Comparison of ENCODE assay signal across 13 cellular contexts in genomic region chr2:108267117-108267516, GRCh38. TPM values are rescaled to one million over a fixed set of nuclear protein-coding genes. Genes with fewer than 3 reads are reported as not detected.
DNase-seq lines count a peak whose midpoint lies in the region; ATAC-seq, FAIRE-seq and TF ChIP-seq lines count a peak whose summit lies in the region.
"Had no signal": no experiment of that assay in that cellular context is flagged by ENCODE, and none has a peak within 500 bp of the region (broad histone marks: within the 10 kb centered on the region; RNA-seq: fewer than 3 reads in every experiment).

No MANE protein-coding gene starts in this region.

- H3K4me3 Mint-ChIP-seq in Caco-2 (ENCODE audit: unreplicated experiment) (no peak overlapping the region), chondrocyte (ENCODE audit: unreplicated experiment) (no peak overlapping the region)
- H3K4me3 Mint-ChIP-seq: memory B cell had no signal

- no peak for TF ChIP-seq POLR2A in K562 (conservative IDR thresholded peaks at IDR 0.05)
- no peak for TF ChIP-seq POLR2A in uterus (IDR thresholded peaks at IDR 0.05)

- FAIRE-seq in K562 (lab: Jason Lieb, UNC) = no peak

- peaks cover 40% of the 10 kb centered on the region for H3K4me1 Mint-ChIP-seq in Caco-2 (ENCODE audit: low read depth, unreplicated experiment)
- H3K4me1 Mint-ChIP-seq in chondrocyte (ENCODE audit: low read depth) = peaks cover 28% of the 10 kb centered on the region
- H3K4me1 Mint-ChIP-seq: memory B cell had no signal

- H3K36me3 ChIP-seq in K562 (ENCODE audit: control insufficient read depth, insufficient read depth, low read length) (no peaks in the 10 kb centered on the region), lower lobe of right lung (no peaks in the 10 kb centered on the region), uterus (no peaks in the 10 kb centered on the region), Caco-2 (ENCODE audit: control insufficient read depth, insufficient read depth, low read length) (no peaks in the 10 kb centered on the region; the same call in 1 of the 2 replicates)

- H3K27ac ChIP-seq in K562 (ENCODE audit: extremely low read depth, low read depth, low read length) (no peak overlapping the region), lower lobe of right lung (peak overlapping the region; percentile 31), uterus (peak overlapping the region in 1 of 2 donors; percentile 39)

- H3K27me3 Mint-ChIP-seq in Caco-2 (ENCODE audit: insufficient read depth, unreplicated experiment) (no peaks in the 10 kb centered on the region), chondrocyte (ENCODE audit: low read depth) (peaks cover 3% of the 10 kb centered on the region)

- in situ Hi-C loops in K562 (cut with MboI) = no loop called here

- H3K36me3 Mint-ChIP-seq in Caco-2 (ENCODE audit: insufficient read depth, unreplicated experiment) (no peaks in the 10 kb centered on the region), chondrocyte (ENCODE audit: low read depth) (no peaks in the 10 kb centered on the region)
- H3K36me3 Mint-ChIP-seq: activated naive CD4-positive, alpha-beta T cell treated with anti-CD3 and anti-CD28 coated beads, Interleukin-2, amount 50 U/mL, for 72 hours; memory B cell had no signal

- peaks cover 20% of the 10 kb centered on the region for H3K9me3 Mint-ChIP-seq in Caco-2 (ENCODE audit: unreplicated experiment)
- H3K9me3 Mint-ChIP-seq in chondrocyte (ENCODE audit: low read depth) = no peaks in the 10 kb centered on the region
- H3K9me3 Mint-ChIP-seq: activated naive CD4-positive, alpha-beta T cell treated with anti-CD3 and anti-CD28 coated beads, Interleukin-2, amount 50 U/mL, for 72 hours; memory B cell had no signal

- no peak for TF ChIP-seq EP300 in K562 (IDR thresholded peaks at IDR 0.05; ENCODE audit: low read length)

- H3K9me3 ChIP-seq in K562 (replicated peaks; ENCODE audit: control insufficient read depth, insufficient read depth, low read depth, low read length) (no peaks in the 10 kb centered on the region), lower lobe of right lung (no peaks in the 10 kb centered on the region), uterus (no peaks in the 10 kb centered on the region), Caco-2 (no peaks in the 10 kb centered on the region)

- H3K9me1 ChIP-seq in K562 (ENCODE audit: control insufficient read depth, insufficient read depth, low read length) = no peaks in the 10 kb centered on the region

- TF ChIP-seq CTCF in K562 (IDR thresholded peaks at IDR 0.05 in 2 of 3, conservative IDR thresholded peaks at IDR 0.05 in 1 of 3; ENCODE audit: insufficient read depth in 2 of 3, low read depth in 1 of 3, low read length in 3 of 3) (no peak), lower lobe of right lung (IDR thresholded peaks at IDR 0.05) (no peak), uterus (IDR thresholded peaks at IDR 0.05) (no peak), Caco-2 (IDR thresholded peaks at IDR 0.05; ENCODE audit: insufficient read depth in 1 of 2, low read depth in 1 of 2, low read length in 1 of 2, severe bottlenecking in 1 of 2, unreplicated experiment in 1 of 2) (no peak), chondrocyte (IDR thresholded peaks at IDR 0.05) (no peak)

- no peak overlapping the region for H2AFZ ChIP-seq in K562 (ENCODE audit: low read depth, low read length)

- H3K27me3 ChIP-seq in K562 (ENCODE audit: control insufficient read depth in 2 of 2, insufficient read depth in 2 of 2, low read length in 2 of 2) (peaks cover 0 to 8% of the 10 kb centered on the region in 2 experiments; a peak in 2 of 5 replicates), lower lobe of right lung (ENCODE audit: low read depth) (no peaks in the 10 kb centered on the region), uterus (no peaks in the 10 kb centered on the region), Caco-2 (replicated peaks; ENCODE audit: control insufficient read depth, insufficient read depth, low read length) (no peaks in the 10 kb centered on the region)

- no peaks in the 10 kb centered on the region; the same call in 1 of the 2 replicates for H4K20me1 ChIP-seq in K562 (replicated peaks; ENCODE audit: control insufficient read depth, insufficient read depth, low read length)

- H3K9ac ChIP-seq in K562 (ENCODE audit: insufficient read depth in 1 of 2, low read depth in 2 of 2, low read length in 2 of 2) = no peak overlapping the region

- H3K4me3 ChIP-seq in K562 = no peak overlapping the region
- no peak overlapping the region for H3K4me3 ChIP-seq in lower lobe of right lung
- H3K4me3 ChIP-seq in uterus = no peak overlapping the region
- H3K4me3 ChIP-seq in Caco-2 (ENCODE audit: low read depth, low read length) = no peak overlapping the region

- H3K27ac Mint-ChIP-seq in Caco-2 (ENCODE audit: unreplicated experiment) = no peak overlapping the region
- H3K27ac Mint-ChIP-seq in chondrocyte (ENCODE audit: unreplicated experiment) = no peak overlapping the region
- H3K27ac Mint-ChIP-seq: activated naive CD4-positive, alpha-beta T cell treated with anti-CD3 and anti-CD28 coated beads, Interleukin-2, amount 50 U/mL, for 72 hours; memory B cell had no signal

- DNase-seq in M059J (ENCODE audit: low read depth) (peak; percentile 52), K562 (ENCODE audit: extremely low read depth in 1 of 4, low spot score in 3 of 4) (no peak), lower lobe of right lung (no peak), uterus (peak; percentile 24 to 31), Caco-2 (no peak), chondrocyte (ENCODE audit: low spot score) (no peak)
- DNase-seq: activated CD4-positive, alpha-beta T cell treated with anti-CD3 and anti-CD28 coated beads for 48 hours; NCI-H146; RPMI8226 had no signal

- no peak overlapping the region for H3K4me2 ChIP-seq in K562 (ENCODE audit: insufficient read depth, low read length)

- no peak for ATAC-seq in K562
- ATAC-seq in lower lobe of right lung = peak; percentile 71 to 72
- no peak for ATAC-seq in HG02798 (IDR thresholded peaks at IDR 0.05; ENCODE audit: poor library complexity, unreplicated experiment)
- ATAC-seq: activated naive CD4-positive, alpha-beta T cell treated with anti-CD3 and anti-CD28 coated beads, Interleukin-2, amount 50 U/mL, for 72 hours had no signal

- TF ChIP-seq RAD21 in K562 (CRISPR knock-in tag; conservative IDR thresholded peaks at IDR 0.05 in 1 of 2, IDR thresholded peaks at IDR 0.05 in 1 of 2) = no peak

- CTCF ChIA-PET in K562 (lab: Yijun Ruan, JAX; ENCODE audit: low intra/inter-chr PET ratio) = no interaction called here
- CTCF ChIA-PET in Caco-2 (lab: Charles Lee) = no interaction called here

- BruUV-seq in K562 (replicated peaks; lab: Mats Ljungman, UMichigan) = no TSS peak
- no TSS peak for BruUV-seq in Caco-2 (replicated peaks; lab: Mats Ljungman, UMichigan)

- no peaks in the 10 kb centered on the region for H3K79me2 ChIP-seq in K562 (ENCODE audit: control insufficient read depth, insufficient read depth, low read length)

- POLR2A ChIA-PET in K562 (lab: Yijun Ruan, JAX) (no interaction called here), Caco-2 (lab: Charles Lee) (no interaction called here)

- 0% methylated on average over 5 of the region's 5 CpGs for WGBS in K562 (ENCODE audit: insufficient coverage, low coverage, missing lambda C conversion rate)

- intact Hi-C loops in K562 (cut with micrococcal nuclease) = no loop called here
- intact Hi-C loops in lower lobe of right lung (cut with DNase I) = no loop called here
- intact Hi-C loops in uterus (cut with DNase I; ENCODE audit: low total_unique reads) = no loop called here
- intact Hi-C loops in Caco-2 (cut with micrococcal nuclease; ENCODE audit: unreplicated experiment) = loop anchor here (2.0 kb wide), 1 partner anchor 48 kb away; no protein-coding TSS in a partner anchor

- H3K4me1 ChIP-seq in K562 (replicated peaks in 1 of 2; ENCODE audit: control insufficient read depth in 2 of 2, insufficient read depth in 2 of 2, low read length in 2 of 2) = no peaks in the 10 kb centered on the region
- no peaks in the 10 kb centered on the region for H3K4me1 ChIP-seq in lower lobe of right lung
- no peaks in the 10 kb centered on the region for H3K4me1 ChIP-seq in uterus
- H3K4me1 ChIP-seq in Caco-2 = peaks cover 15% of the 10 kb centered on the region

RNA-seq across cellular contexts. Expression of gene SULT1C2, which starts 21.6 kb away (rescaled TPM):
- 0.22 TPM in 1 of 2 replicates, not detected in the other for total RNA-seq in M059J (2014; rRNA removed; shearing (Covaris generic))
- total RNA-seq in K562 (2011; cell fraction: chromatin; rRNA removed; ENCODE audit: low replicate concordance) = not detected in 2 replicates
- 0.13 TPM in 1 of 2 replicates, not detected in the other for total RNA-seq in K562 (2011; cell fraction: nucleolus; rRNA removed)
- 0.53 TPM in 1 of 2 replicates, not detected in the other for total RNA-seq in K562 (2011; cell fraction: nucleoplasm; rRNA removed)
- total RNA-seq in K562 (2014; rRNA removed) (not detected in 2 replicates), K562 (2014; rRNA removed; fragmentation: Illumina TruSeq; extraction: Trizol) (not detected in 2 replicates), K562 (2015; rRNA removed; fragmentation: Illumina TruSeq; extraction: Trizol) (0.15 and 0.22 TPM in 2 replicates), K562 (2021) (not detected in 2 replicates), lower lobe of right lung (1.2 TPM), uterus (1 to 10 TPM in 2 of 4 donors, not detected in 2; 2.8 to 3.6 TPM), Caco-2 (2022) (0.86 and 1.4 TPM in 2 replicates), chondrocyte (0.27 to 0.29 TPM (median 0.28 TPM) in 3 replicates)
- polyA plus RNA-seq in K562 (2011; rRNA removed) (not detected in 2 replicates), K562 (2014; fragmentation: Illumina TruSeq; extraction: Trizol) (not detected in 2 replicates), K562 (2014; fragmentation: Nextera tagmentation; extraction: Ambion mirVana) (not detected), K562 (2014; rRNA removed) (not detected in 2 replicates)
- not detected in 2 replicates for polyA plus RNA-seq in K562 (2011; cell fraction: cytosol; rRNA removed)
- polyA plus RNA-seq in K562 (2011; cell fraction: nucleus; rRNA removed) = not detected in 2 replicates
- 0.07 and 0.17 TPM in 2 replicates for polyA plus RNA-seq in K562 (2012)
- polyA minus RNA-seq in K562 (2011; rRNA and poly(A)+ RNA removed) = not detected in 2 replicates
- not detected in 2 replicates for polyA minus RNA-seq in K562 (2011; cell fraction: cytosol; rRNA and poly(A)+ RNA removed)
- polyA minus RNA-seq in K562 (2011; cell fraction: nucleus; rRNA and poly(A)+ RNA removed) = not detected in 2 replicates
- total RNA-seq: activated naive CD4-positive, alpha-beta T cell treated with anti-CD3 and anti-CD28 coated beads, Interleukin-2, amount 50 U/mL, for 72 hours; esophagus mucosa had no signal

RNA-seq across cellular contexts. Expression of gene SULT1C3, which starts 27.3 kb away (rescaled TPM):
- total RNA-seq in M059J (2014; rRNA removed; shearing (Covaris generic)) = not detected in 2 replicates
- not detected in 2 replicates for total RNA-seq in K562 (2011; cell fraction: chromatin; rRNA removed; ENCODE audit: low replicate concordance)
- total RNA-seq in K562 (2011; cell fraction: nucleolus; rRNA removed) = not detected in 2 replicates
- total RNA-seq in K562 (2011; cell fraction: nucleoplasm; rRNA removed) = not detected in 2 replicates
- not detected in 2 replicates for total RNA-seq in K562 (2014; rRNA removed)
- not detected in 2 replicates for total RNA-seq in K562 (2014; rRNA removed; fragmentation: Illumina TruSeq; extraction: Trizol)
- total RNA-seq in K562 (2015; rRNA removed; fragmentation: Illumina TruSeq; extraction: Trizol) = not detected in 2 replicates
- not detected in 2 replicates for total RNA-seq in K562 (2021)
- polyA plus RNA-seq in K562 (2011; rRNA removed) = not detected in 2 replicates
- not detected in 2 replicates for polyA plus RNA-seq in K562 (2011; cell fraction: cytosol; rRNA removed)
- polyA plus RNA-seq in K562 (2011; cell fraction: nucleus; rRNA removed) = not detected in 2 replicates
- not detected in 2 replicates for polyA plus RNA-seq in K562 (2012)
- polyA plus RNA-seq in K562 (2014; fragmentation: Illumina TruSeq; extraction: Trizol) = not detected in 2 replicates
- not detected for polyA plus RNA-seq in K562 (2014; fragmentation: Nextera tagmentation; extraction: Ambion mirVana)
- not detected in 2 replicates for polyA plus RNA-seq in K562 (2014; rRNA removed)
- polyA minus RNA-seq in K562 (2011; rRNA and poly(A)+ RNA removed) = not detected in 2 replicates
- not detected in 2 replicates for polyA minus RNA-seq in K562 (2011; cell fraction: cytosol; rRNA and poly(A)+ RNA removed)
- not detected in 2 replicates for polyA minus RNA-seq in K562 (2011; cell fraction: nucleus; rRNA and poly(A)+ RNA removed)
- not detected for total RNA-seq in lower lobe of right lung
- total RNA-seq in uterus = not detected
- total RNA-seq in Caco-2 (2022) = not detected in 2 replicates
- total RNA-seq in chondrocyte = not detected in 3 replicates
- total RNA-seq: activated naive CD4-positive, alpha-beta T cell treated with anti-CD3 and anti-CD28 coated beads, Interleukin-2, amount 50 U/mL, for 72 hours had no signal

Comparison
In these comparisons a context has a peak if more than half of its experiments do, and no peak if none do; other contexts are left out.
1. DNase-seq: peak in M059J (single experiment) and uterus (2 of 2); none in K562 (0 of 4), lower lobe of right lung (single experiment), Caco-2 (0 of 2) and chondrocyte (single experiment).
2. ATAC-seq: peak in lower lobe of right lung (2 of 2); none in K562 (single experiment) and HG02798 (single experiment).